In the genomic region with DNA sequence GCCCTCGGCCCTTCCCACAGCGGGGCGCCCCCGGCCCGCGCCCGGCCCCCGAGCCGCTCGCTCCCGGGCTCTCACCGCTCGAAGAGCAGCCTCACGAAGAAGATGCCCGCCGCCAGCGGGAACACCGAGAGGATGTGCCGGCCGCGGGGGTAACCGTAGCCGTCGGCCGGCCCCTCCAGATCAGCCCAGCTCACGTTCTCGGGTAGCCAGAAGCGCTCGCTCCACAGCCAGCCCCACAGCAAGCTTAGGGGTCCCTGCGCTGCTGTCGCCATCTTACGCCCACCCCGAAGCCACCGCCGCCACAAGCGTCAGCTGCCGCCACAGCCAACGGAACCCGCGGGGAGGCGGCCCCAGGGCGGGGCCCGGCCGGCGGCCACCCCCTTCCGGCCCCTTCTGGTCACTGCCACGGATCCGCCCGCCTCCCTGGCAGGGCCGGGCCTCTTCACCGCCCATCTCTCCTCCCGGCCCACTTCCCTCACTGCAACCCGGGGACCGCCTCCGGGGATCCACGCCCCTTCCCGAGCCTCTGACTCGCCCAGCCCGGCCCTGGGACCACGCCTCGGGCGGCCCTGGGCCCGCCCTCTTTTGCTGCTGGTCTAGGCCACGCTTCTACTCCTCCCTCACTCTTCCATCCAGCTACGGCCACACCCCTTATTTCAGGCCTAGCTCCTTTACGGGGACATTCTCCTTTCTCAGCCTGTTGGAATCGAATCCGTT, we compare ENCODE assay signal across 8 cellular contexts. TPM values are rescaled to one million over a fixed set of nuclear protein-coding genes. Genes with fewer than 3 reads are reported as not detected.
A peak's percentile ranks its signal among the peaks of the same experiment; 100 is the strongest.
DNase-seq lines count a peak whose midpoint lies in the region; ATAC-seq and TF ChIP-seq lines count a peak whose summit lies in the region.

A gene with protein sequence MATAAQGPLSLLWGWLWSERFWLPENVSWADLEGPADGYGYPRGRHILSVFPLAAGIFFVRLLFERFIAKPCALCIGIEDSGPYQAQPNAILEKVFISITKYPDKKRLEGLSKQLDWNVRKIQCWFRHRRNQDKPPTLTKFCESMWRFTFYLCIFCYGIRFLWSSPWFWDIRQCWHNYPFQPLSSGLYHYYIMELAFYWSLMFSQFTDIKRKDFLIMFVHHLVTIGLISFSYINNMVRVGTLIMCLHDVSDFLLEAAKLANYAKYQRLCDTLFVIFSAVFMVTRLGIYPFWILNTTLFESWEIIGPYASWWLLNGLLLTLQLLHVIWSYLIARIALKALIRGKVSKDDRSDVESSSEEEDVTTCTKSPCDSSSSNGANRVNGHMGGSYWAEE (minus strand): TSS at position 344 of the 717 bp plus-strand sequence. CDS start 72 bp downstream, at position 272.

- peak within 1 kb of the TSS; percentile 87 for H3K4me3 Mint-ChIP-seq in activated T-cell treated with anti-CD3 and anti-CD28 coated beads, Interleukin-2, amount 50 U/mL, for 24 hours

- no peaks in the 10 kb centered on the region for H3K27me3 Mint-ChIP-seq in activated T-cell treated with anti-CD3 and anti-CD28 coated beads, Interleukin-2, amount 50 U/mL, for 24 hours

- peak within 1 kb of the TSS; percentile 87 for H3K4me3 ChIP-seq in mucosa of stomach (ENCODE audit: low read length)

- no peaks in the 10 kb centered on the region for H3K9me3 ChIP-seq in mucosa of stomach (ENCODE audit: control insufficient read depth, low read length)

- H3K9ac ChIP-seq in mucosa of stomach (ENCODE audit: low read length): peak within 1 kb of the TSS; percentile 91

- H3K27me3 ChIP-seq in mucosa of stomach (ENCODE audit: control insufficient read depth, insufficient read depth, low read length): no peaks in the 10 kb centered on the region

- in situ Hi-C loops in KBM-7 (cut with MboI; ENCODE audit: low pct_unique_long_range_greater_than_20kb, low sequenced_read_pairs): no loop called here

- TF ChIP-seq POLR2A in erythroblast (IDR thresholded peaks at IDR 0.05; ENCODE audit: low read length): peak; percentile 66

- DNase-seq in DMS153 treated with DMSO at 0.1 percent for 48 hours (lab: John Stamatoyannopoulos, UW; ENCODE audit: unreplicated experiment): peak; percentile 94
- peak; percentile 100 for DNase-seq in KBM-7
- peak; percentile 98 for DNase-seq in activated T-cell treated with anti-CD3 and anti-CD28 coated beads, Interleukin-2, amount 50 U/mL, for 24 hours
- DNase-seq in erythroblast (lab: John Stamatoyannopoulos, UW): peak; percentile 98
- DNase-seq in stimulated activated CD8-positive, alpha-beta memory T cell treated with anti-CD3 and anti-CD28 coated beads, Interleukin-7, amount 100 ng/mL, for 1 hour (ENCODE audit: low read depth in 2 of 2): peak; percentile 87 to 90

- no peaks in the 10 kb centered on the region for H3K36me3 ChIP-seq in mucosa of stomach (ENCODE audit: control insufficient read depth, insufficient read depth, low read length)

- no peaks in the 10 kb centered on the region for H3K9me3 Mint-ChIP-seq in activated T-cell treated with anti-CD3 and anti-CD28 coated beads, Interleukin-2, amount 50 U/mL, for 24 hours

- H3K4me1 ChIP-seq in mucosa of stomach (ENCODE audit: control insufficient read depth, insufficient read depth, low read length): peaks cover 15% of the 10 kb centered on the region

- H3K36me3 Mint-ChIP-seq in activated T-cell treated with anti-CD3 and anti-CD28 coated beads, Interleukin-2, amount 50 U/mL, for 24 hours (ENCODE audit: low read depth): peaks cover 20% of the 10 kb centered on the region

- ATAC-seq in GM21717 (IDR thresholded peaks at IDR 0.05; ENCODE audit: unreplicated experiment): peak; percentile 97

- H3K4me1 Mint-ChIP-seq in activated T-cell treated with anti-CD3 and anti-CD28 coated beads, Interleukin-2, amount 50 U/mL, for 24 hours (ENCODE audit: low read depth): peaks cover 30% of the 10 kb centered on the region

- peak within 1 kb of the TSS; percentile 97 for H3K27ac Mint-ChIP-seq in activated T-cell treated with anti-CD3 and anti-CD28 coated beads, Interleukin-2, amount 50 U/mL, for 24 hours

TF ChIP-seq in PFSK-1, 5 proteins besides CTCF, POLR2A, EP300 and RAD21:
- TF ChIP-seq SIN3A (IDR thresholded peaks at IDR 0.05; ENCODE audit: borderline replicate concordance, insufficient read depth, low read length) (0 out of 2 replicates have a peak, but pooled peaks have one; percentile 6), TAF1 (IDR thresholded peaks at IDR 0.05; ENCODE audit: borderline replicate concordance, insufficient read depth, low read length) (peak; percentile 81; the same call in 1 of the 2 replicates), POLR2AphosphoS5 (IDR thresholded peaks at IDR 0.05; ENCODE audit: low read depth, low read length) (peak; percentile 58; the same call in 1 of the 2 replicates), REST (IDR thresholded peaks at IDR 0.05; ENCODE audit: insufficient read depth in 1 of 2, low read depth in 2 of 2, low read length in 2 of 2) (no peak; a peak in 1 of 4 replicates), FOXP2 (optimal IDR thresholded peaks at IDR 0.05; ENCODE audit: borderline replicate concordance, extremely low read depth, extremely low read length, insufficient read depth) (peak; percentile 27)

RNA-seq across cellular contexts. Expression of the gene that starts here (rescaled TPM):
- polyA plus RNA-seq in PFSK-1 (2012; ENCODE audit: insufficient read length, low read depth): 22.8 TPM

Comparison
In these comparisons a context has a peak if more than half of its experiments do, and no peak if none do; other contexts are left out.
1. Peak in every context shown above with its lines: DNase-seq, ATAC-seq and H3K4me3 ChIP-seq.